ENCODE assay signal across 8 cellular contexts in the genomic region with DNA sequence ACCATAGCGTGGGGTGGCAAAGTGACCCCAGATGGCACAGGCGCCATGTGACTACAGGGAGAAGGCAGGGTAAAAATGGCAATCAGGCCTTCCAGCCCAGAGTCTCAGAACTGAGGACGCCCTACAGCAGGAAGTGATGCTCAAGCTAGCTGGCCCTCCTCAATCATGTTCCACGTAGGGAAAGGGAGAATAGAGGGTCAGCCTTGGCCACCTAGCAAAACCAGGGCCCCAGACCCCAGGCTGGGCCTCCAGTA. TPM values are rescaled to one million over a fixed set of nuclear protein-coding genes. Genes with fewer than 3 reads are reported as not detected.
A peak's percentile ranks its signal among the peaks of the same experiment; 100 is the strongest.
DNase-seq lines count a peak whose midpoint lies in the region; ATAC-seq, FAIRE-seq and TF ChIP-seq lines count a peak whose summit lies in the region.

No MANE protein-coding gene starts in this region.

- H3K27me3 ChIP-seq in iPS-18a (ENCODE audit: control insufficient read depth, insufficient read depth, low read length) (no peaks in the 10 kb centered on the region), suprapubic skin (no peaks in the 10 kb centered on the region)

- H3K36me3 ChIP-seq in iPS-18a (ENCODE audit: control insufficient read depth, low read depth, low read length) (peaks cover 29% of the 10 kb centered on the region), suprapubic skin (peaks cover 55% of the 10 kb centered on the region)

- peak overlapping the region; percentile 71 for H3K27ac ChIP-seq in iPS-18a (ENCODE audit: low read length)
- peak overlapping the region; percentile 98 for H3K27ac ChIP-seq in suprapubic skin

- H3K4me1 Mint-ChIP-seq in T-helper 1 cell treated with Interleukin-12 subunit alpha and Interleukin-12 subunit beta and Interleukin-4 antibody, amounts not matched to agents 30 μg/mL and 1 μg/mL, for 36 hours (ENCODE audit: low read depth): peaks cover 41% of the 10 kb centered on the region
- peaks cover 32% of the 10 kb centered on the region for H3K4me1 Mint-ChIP-seq in activated T-helper 1 cell treated with anti-CD3 and anti-CD28 coated beads, Interleukin-12 subunit alpha, Interleukin-12 subunit beta, Interleukin-2, Interleukin-4 antibody, amounts not matched to agents 30 ng/mL and 10 ng/mL and 1 ng/mL, durations not matched to agents 14 hours and 24 hours and 36 hours (ENCODE audit: low read depth)

- H3K4me3 Mint-ChIP-seq in T-helper 1 cell treated with Interleukin-12 subunit alpha and Interleukin-12 subunit beta and Interleukin-4 antibody, amounts not matched to agents 30 μg/mL and 1 μg/mL, for 36 hours: peak overlapping the region; percentile 80
- H3K4me3 Mint-ChIP-seq in activated T-helper 1 cell treated with anti-CD3 and anti-CD28 coated beads, Interleukin-12 subunit alpha, Interleukin-12 subunit beta, Interleukin-2, Interleukin-4 antibody, amounts not matched to agents 30 ng/mL and 10 ng/mL and 1 ng/mL, durations not matched to agents 14 hours and 24 hours and 36 hours: peak overlapping the region; percentile 77

- no peaks in the 10 kb centered on the region for H3K9me3 Mint-ChIP-seq in T-helper 1 cell treated with Interleukin-12 subunit alpha and Interleukin-12 subunit beta and Interleukin-4 antibody, amounts not matched to agents 30 μg/mL and 1 μg/mL, for 36 hours
- H3K9me3 Mint-ChIP-seq in activated T-helper 1 cell treated with anti-CD3 and anti-CD28 coated beads, Interleukin-12 subunit alpha, Interleukin-12 subunit beta, Interleukin-2, Interleukin-4 antibody, amounts not matched to agents 30 ng/mL and 10 ng/mL and 1 ng/mL, durations not matched to agents 14 hours and 24 hours and 36 hours: no peaks in the 10 kb centered on the region

- no peaks in the 10 kb centered on the region for H3K27me3 Mint-ChIP-seq in T-helper 1 cell treated with Interleukin-12 subunit alpha and Interleukin-12 subunit beta and Interleukin-4 antibody, amounts not matched to agents 30 μg/mL and 1 μg/mL, for 36 hours (ENCODE audit: low read depth)
- H3K27me3 Mint-ChIP-seq in activated T-helper 1 cell treated with anti-CD3 and anti-CD28 coated beads, Interleukin-12 subunit alpha, Interleukin-12 subunit beta, Interleukin-2, Interleukin-4 antibody, amounts not matched to agents 30 ng/mL and 10 ng/mL and 1 ng/mL, durations not matched to agents 14 hours and 24 hours and 36 hours (ENCODE audit: insufficient read depth): peaks cover 2% of the 10 kb centered on the region

- no peak for ATAC-seq in HG02642 (IDR thresholded peaks at IDR 0.05; ENCODE audit: poor library complexity, unreplicated experiment)

- no peak for TF ChIP-seq CTCF in suprapubic skin (IDR thresholded peaks at IDR 0.05)

- peak overlapping the region; percentile 95 for H3K27ac Mint-ChIP-seq in T-helper 1 cell treated with Interleukin-12 subunit alpha and Interleukin-12 subunit beta and Interleukin-4 antibody, amounts not matched to agents 30 μg/mL and 1 μg/mL, for 36 hours
- peak overlapping the region; percentile 97 for H3K27ac Mint-ChIP-seq in activated T-helper 1 cell treated with anti-CD3 and anti-CD28 coated beads, Interleukin-12 subunit alpha, Interleukin-12 subunit beta, Interleukin-2, Interleukin-4 antibody, amounts not matched to agents 30 ng/mL and 10 ng/mL and 1 ng/mL, durations not matched to agents 14 hours and 24 hours and 36 hours

- no peaks in the 10 kb centered on the region for H3K9me3 ChIP-seq in iPS-18a (ENCODE audit: control insufficient read depth, low read depth, low read length)
- no peaks in the 10 kb centered on the region for H3K9me3 ChIP-seq in suprapubic skin

- DNase-seq in T-helper 1 cell: no peak
- no peak for DNase-seq in activated T-helper 1 cell treated with anti-CD3 and anti-CD28 coated beads, Interleukin-12 subunit alpha, Interleukin-12 subunit beta, Interleukin-2, Interleukin-4 antibody, amounts not matched to agents 30 ng/mL and 10 ng/mL and 1 ng/mL, durations not matched to agents 14 hours and 24 hours and 36 hours (ENCODE audit: low spot score)
- no peak for DNase-seq in suprapubic skin (ENCODE audit: low spot score in 2 of 2)
- no peak for DNase-seq in inferior parietal cortex (ENCODE audit: extremely low spot score)
- no peak for DNase-seq in GM19239 (ENCODE audit: insufficient read length, low spot score)

- 30% methylated on average over 4 of the region's 4 CpGs for WGBS in suprapubic skin

- no peak for TF ChIP-seq EP300 in suprapubic skin (IDR thresholded peaks at IDR 0.05)

- intact Hi-C loops in activated T-helper 1 cell treated with anti-CD3 and anti-CD28 coated beads, Interleukin-12 subunit alpha, Interleukin-12 subunit beta, Interleukin-2, Interleukin-4 antibody, amounts not matched to agents 30 ng/mL and 10 ng/mL and 1 ng/mL, durations not matched to agents 14 hours and 24 hours and 36 hours (cut with micrococcal nuclease): loop anchor here (1.0 to 5.0 kb wide), 7 partner anchors 11 to 219 kb away; partner anchors contain the start of genes CDK2AP2, PITPNM1 and SSH3

- no peak for FAIRE-seq in GM19239 (lab: Jason Lieb, UNC)

- H3K4me3 ChIP-seq in iPS-18a (ENCODE audit: low read length) (peak overlapping the region; percentile 81), suprapubic skin (peak overlapping the region; percentile 87)

- H3K9ac ChIP-seq in iPS-18a (ENCODE audit: low read length): peak overlapping the region; percentile 81

- TF ChIP-seq POLR2A in suprapubic skin (IDR thresholded peaks at IDR 0.05): no peak

- H3K4me1 ChIP-seq in iPS-18a (ENCODE audit: control insufficient read depth, low read depth, low read length) (peaks cover 9% of the 10 kb centered on the region), suprapubic skin (peaks cover 57% of the 10 kb centered on the region)

- H3K36me3 Mint-ChIP-seq in T-helper 1 cell treated with Interleukin-12 subunit alpha and Interleukin-12 subunit beta and Interleukin-4 antibody, amounts not matched to agents 30 μg/mL and 1 μg/mL, for 36 hours (ENCODE audit: low read depth): peaks cover 32% of the 10 kb centered on the region
- H3K36me3 Mint-ChIP-seq in activated T-helper 1 cell treated with anti-CD3 and anti-CD28 coated beads, Interleukin-12 subunit alpha, Interleukin-12 subunit beta, Interleukin-2, Interleukin-4 antibody, amounts not matched to agents 30 ng/mL and 10 ng/mL and 1 ng/mL, durations not matched to agents 14 hours and 24 hours and 36 hours (ENCODE audit: low read depth): peaks cover 31% of the 10 kb centered on the region

RNA-seq across cellular contexts. Expression of gene ANKRD13D, which starts 1.0 kb away (rescaled TPM):
- 124 and 129 TPM in 2 replicates for total RNA-seq in activated T-helper 1 cell treated with anti-CD3 and anti-CD28 coated beads, Interleukin-12 subunit alpha, Interleukin-12 subunit beta, Interleukin-2, Interleukin-4 antibody, amounts not matched to agents 30 ng/mL and 10 ng/mL and 1 ng/mL, durations not matched to agents 14 hours and 24 hours and 36 hours
- total RNA-seq in suprapubic skin: 100 to 1,000 TPM in 1 of 4 donors, 10 to 100 TPM in 3; 55.7 to 154 (median 77.2) TPM

RNA-seq across cellular contexts. Expression of gene SSH3, which starts 15.2 kb away (rescaled TPM):
- 9.2 and 9.4 TPM in 2 replicates for total RNA-seq in activated T-helper 1 cell treated with anti-CD3 and anti-CD28 coated beads, Interleukin-12 subunit alpha, Interleukin-12 subunit beta, Interleukin-2, Interleukin-4 antibody, amounts not matched to agents 30 ng/mL and 10 ng/mL and 1 ng/mL, durations not matched to agents 14 hours and 24 hours and 36 hours
- total RNA-seq in suprapubic skin: 100 to 1,000 TPM in 1 of 4 donors, 10 to 100 TPM in 3; 49.4 to 107 (median 63.9) TPM

RNA-seq across cellular contexts. Expression of gene GRK2, which starts 21.9 kb away (rescaled TPM):
- total RNA-seq in activated T-helper 1 cell treated with anti-CD3 and anti-CD28 coated beads, Interleukin-12 subunit alpha, Interleukin-12 subunit beta, Interleukin-2, Interleukin-4 antibody, amounts not matched to agents 30 ng/mL and 10 ng/mL and 1 ng/mL, durations not matched to agents 14 hours and 24 hours and 36 hours: 249 and 250 TPM in 2 replicates
- 100 to 1,000 TPM in 2 of 4 donors, 10 to 100 TPM in 2; 84.3 to 157 (median 105) TPM for total RNA-seq in suprapubic skin
